ENCODE assay signal across 25 cellular contexts in genomic region chr9:128259156-128259555, GRCh38. TPM values are rescaled to one million over a fixed set of nuclear protein-coding genes. Genes with fewer than 3 reads are reported as not detected.
DNase-seq lines count a peak whose midpoint lies in the region; TF ChIP-seq lines count a peak whose summit lies in the region.
"Had no signal": no experiment of that assay in that cellular context is flagged by ENCODE, and none has a peak within 500 bp of the region (broad histone marks: within the 10 kb centered on the region; RNA-seq: fewer than 3 reads in every experiment).

No MANE protein-coding gene starts in this region.

- peak overlapping the region; percentile 12 for H3K27ac Mint-ChIP-seq in progenitor cell of endocrine pancreas
- H3K27ac Mint-ChIP-seq: activated B cell treated with CpG ODN at 0.5 μM for 24 hours; activated T-cell treated with anti-CD3 and anti-CD28 coated beads, Interleukin-2, amount 50 U/mL, for 72 hours; nephron progenitor cell had no signal

- no peak overlapping the region for H3K4me2 ChIP-seq in OCI-LY1 (ENCODE audit: low read length)

- no peaks in the 10 kb centered on the region for H3K27me3 ChIP-seq in OCI-LY1 (ENCODE audit: insufficient read depth, low read length)
- H3K27me3 ChIP-seq: body of pancreas, heart left ventricle, right atrium auricular region had no signal

- no peak for DNase-seq in choroid plexus epithelial cell (ENCODE audit: low read depth)
- DNase-seq in progenitor cell of endocrine pancreas (ENCODE audit: low spot score, unreplicated experiment): no peak
- DNase-seq in activated CD4-positive, alpha-beta T cell treated with anti-CD3 and anti-CD28 coated beads, Interleukin-2, amount 50 U/mL, for 4 hours: no peak
- DNase-seq in medulla oblongata (ENCODE audit: extremely low spot score): no peak
- DNase-seq in T1000 (lab: John Stamatoyannopoulos, UW): no peak
- DNase-seq: activated B cell treated with CpG ODN at 0.5 μM for 24 hours; activated CD4-positive, alpha-beta T cell treated with anti-CD3 and anti-CD28 coated beads, Interleukin-2, amount 50 U/mL, for 1 hour; activated naive CD4-positive, alpha-beta T cell; activated T-cell treated with anti-CD3 and anti-CD28 coated beads, Interleukin-2, amount 50 U/mL, for 72 hours; body of pancreas; heart left ventricle; kidney glomerular epithelial cell; NCI-H146; NCI-H524; nephron progenitor cell; NK-92 treated with Interleukin-12 subunit alpha and Interleukin-12 subunit beta, amount 100 ng/mL, for 24 hours; SIG-M5; stimulated activated CD4-positive, alpha-beta T cell treated with anti-CD3 and anti-CD28 coated beads, Interleukin-2, amount 100 ng/mL, for 48 hours; substantia nigra had no signal

- no peaks in the 10 kb centered on the region for H3K4me1 ChIP-seq in OCI-LY1 (ENCODE audit: insufficient read depth, low read length, severe bottlenecking)
- H3K4me1 ChIP-seq: body of pancreas, HAP-1, parathyroid adenoma, right atrium auricular region had no signal

- H3K4me3 ChIP-seq in GM12875 (ENCODE audit: low read depth, low read length) (no peak overlapping the region), OCI-LY1 (ENCODE audit: low read depth, low read length, poor library complexity, severe bottlenecking) (no peak overlapping the region), choroid plexus epithelial cell (ENCODE audit: low read depth, low read length) (no peak overlapping the region)
- H3K4me3 ChIP-seq: body of pancreas, HAP-1, heart left ventricle, lung, right atrium auricular region had no signal

- peaks cover 24% of the 10 kb centered on the region for H3K36me3 Mint-ChIP-seq in progenitor cell of endocrine pancreas (ENCODE audit: insufficient read depth)

- H4K20me1 ChIP-seq in OCI-LY1 (ENCODE audit: insufficient read depth, low read length): no peaks in the 10 kb centered on the region

- H3F3A ChIP-seq in OCI-LY1 (ENCODE audit: insufficient read depth, low read length): no peaks in the 10 kb centered on the region

- TF ChIP-seq CTCF in GM12875 (IDR thresholded peaks at IDR 0.05; ENCODE audit: borderline replicate concordance, insufficient read depth, low read depth, low read length) (0 out of 2 replicates have a peak, but pooled peaks have one; percentile 7), OCI-LY1 (IDR thresholded peaks at IDR 0.05; ENCODE audit: low read length) (0 out of 2 replicates have a peak, but pooled peaks have one; percentile 24), choroid plexus epithelial cell (conservative IDR thresholded peaks at IDR 0.05; ENCODE audit: low read depth, low read length) (peak; percentile 21), progenitor cell of endocrine pancreas (IDR thresholded peaks at IDR 0.05; ENCODE audit: unreplicated experiment) (no peak)

- peaks cover 24% of the 10 kb centered on the region; the same call in 1 of the 2 replicates for H3K36me3 ChIP-seq in OCI-LY1 (ENCODE audit: insufficient read depth, low read length)

- no peaks in the 10 kb centered on the region for H3K79me2 ChIP-seq in OCI-LY1 (ENCODE audit: insufficient read depth, low read length)
- H3K79me2 ChIP-seq: parathyroid adenoma had no signal

- no peaks in the 10 kb centered on the region for H3K9me3 Mint-ChIP-seq in progenitor cell of endocrine pancreas (ENCODE audit: low read depth)
- H3K9me3 Mint-ChIP-seq: activated B cell treated with CpG ODN at 0.5 μM for 24 hours; activated T-cell treated with anti-CD3 and anti-CD28 coated beads, Interleukin-2, amount 50 U/mL, for 72 hours; nephron progenitor cell had no signal

- no peaks in the 10 kb centered on the region for H3K9me3 ChIP-seq in OCI-LY1 (ENCODE audit: low read length)
- H3K9me3 ChIP-seq: body of pancreas, HAP-1, heart left ventricle, right atrium auricular region had no signal

- no peaks in the 10 kb centered on the region for H3K4me1 Mint-ChIP-seq in progenitor cell of endocrine pancreas (ENCODE audit: low read depth)

- H2AFZ ChIP-seq in OCI-LY1 (ENCODE audit: low read length): no peak overlapping the region
- H2AFZ ChIP-seq: parathyroid adenoma had no signal

- no peaks in the 10 kb centered on the region for H3K9me2 ChIP-seq in OCI-LY1 (ENCODE audit: low read depth, low read length)

- no peak overlapping the region for H3K27ac ChIP-seq in OCI-LY1 (ENCODE audit: low read depth, low read length, poor library complexity, severe bottlenecking)
- H3K27ac ChIP-seq: body of pancreas, heart left ventricle, parathyroid adenoma, right atrium auricular region had no signal

- H3K27me3 Mint-ChIP-seq in progenitor cell of endocrine pancreas: no peaks in the 10 kb centered on the region

- H3K9ac ChIP-seq in OCI-LY1 (ENCODE audit: low read length): no peak overlapping the region
- H3K9ac ChIP-seq: parathyroid adenoma had no signal

- H3K4me3 Mint-ChIP-seq in progenitor cell of endocrine pancreas (ENCODE audit: low read depth): no peak overlapping the region
- H3K4me3 Mint-ChIP-seq: activated B cell treated with CpG ODN at 0.5 μM for 24 hours; activated T-cell treated with anti-CD3 and anti-CD28 coated beads, Interleukin-2, amount 50 U/mL, for 72 hours; nephron progenitor cell had no signal

RNA-seq across cellular contexts. Expression of gene GOLGA2, which starts 16.7 kb away (rescaled TPM):
- 87.0 and 108 TPM in 2 replicates for total RNA-seq in progenitor cell of endocrine pancreas

RNA-seq across cellular contexts. Expression of gene SWI5, which starts 16.9 kb away (rescaled TPM):
- 18.8 and 20.7 TPM in 2 replicates for total RNA-seq in progenitor cell of endocrine pancreas

RNA-seq across cellular contexts. Expression of gene DNM1, which starts 56.0 kb away (rescaled TPM):
- 34.1 and 38.0 TPM in 2 replicates for total RNA-seq in progenitor cell of endocrine pancreas
